Comparison of ENCODE assay signal across 1 cellular context in genomic region chr16:27676807-27677206, GRCh38.
TF ChIP-seq lines count a peak whose summit lies in the region.

No MANE protein-coding gene starts in this region.

TF ChIP-seq in WTC11, 78 proteins besides CTCF, POLR2A, EP300 and RAD21 (continued from another document):
- TF ChIP-seq, protein P1, sequence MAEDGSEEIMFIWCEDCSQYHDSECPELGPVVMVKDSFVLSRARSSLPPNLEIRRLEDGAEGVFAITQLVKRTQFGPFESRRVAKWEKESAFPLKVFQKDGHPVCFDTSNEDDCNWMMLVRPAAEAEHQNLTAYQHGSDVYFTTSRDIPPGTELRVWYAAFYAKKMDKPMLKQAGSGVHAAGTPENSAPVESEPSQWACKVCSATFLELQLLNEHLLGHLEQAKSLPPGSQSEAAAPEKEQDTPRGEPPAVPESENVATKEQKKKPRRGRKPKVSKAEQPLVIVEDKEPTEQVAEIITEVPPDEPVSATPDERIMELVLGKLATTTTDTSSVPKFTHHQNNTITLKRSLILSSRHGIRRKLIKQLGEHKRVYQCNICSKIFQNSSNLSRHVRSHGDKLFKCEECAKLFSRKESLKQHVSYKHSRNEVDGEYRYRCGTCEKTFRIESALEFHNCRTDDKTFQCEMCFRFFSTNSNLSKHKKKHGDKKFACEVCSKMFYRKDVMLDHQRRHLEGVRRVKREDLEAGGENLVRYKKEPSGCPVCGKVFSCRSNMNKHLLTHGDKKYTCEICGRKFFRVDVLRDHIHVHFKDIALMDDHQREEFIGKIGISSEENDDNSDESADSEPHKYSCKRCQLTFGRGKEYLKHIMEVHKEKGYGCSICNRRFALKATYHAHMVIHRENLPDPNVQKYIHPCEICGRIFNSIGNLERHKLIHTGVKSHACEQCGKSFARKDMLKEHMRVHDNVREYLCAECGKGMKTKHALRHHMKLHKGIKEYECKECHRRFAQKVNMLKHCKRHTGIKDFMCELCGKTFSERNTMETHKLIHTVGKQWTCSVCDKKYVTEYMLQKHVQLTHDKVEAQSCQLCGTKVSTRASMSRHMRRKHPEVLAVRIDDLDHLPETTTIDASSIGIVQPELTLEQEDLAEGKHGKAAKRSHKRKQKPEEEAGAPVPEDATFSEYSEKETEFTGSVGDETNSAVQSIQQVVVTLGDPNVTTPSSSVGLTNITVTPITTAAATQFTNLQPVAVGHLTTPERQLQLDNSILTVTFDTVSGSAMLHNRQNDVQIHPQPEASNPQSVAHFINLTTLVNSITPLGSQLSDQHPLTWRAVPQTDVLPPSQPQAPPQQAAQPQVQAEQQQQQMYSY (CRISPR knock-in tag; IDR thresholded peaks at IDR 0.05), result no peak
- TF ChIP-seq ETV6 (CRISPR knock-in tag; IDR thresholded peaks at IDR 0.05) (no peak), ZNF416 (CRISPR knock-in tag; IDR thresholded peaks at IDR 0.05) (no peak), JAZF1 (CRISPR knock-in tag; IDR thresholded peaks at IDR 0.05) (no peak), TEAD4 (CRISPR knock-in tag; IDR thresholded peaks at IDR 0.05) (no peak)
